In genomic region chr7:19982841-19983835, GRCh38 we compare ENCODE assay signal across 7 cellular contexts.
A peak's percentile ranks its signal among the peaks of the same experiment; 100 is the strongest.
DNase-seq lines count a peak whose midpoint lies in the region; ATAC-seq, FAIRE-seq and TF ChIP-seq lines count a peak whose summit lies in the region.

No MANE protein-coding gene starts in this region.

- no peak overlapping the region for H3K27ac Mint-ChIP-seq in activated naive CD4-positive, alpha-beta T cell treated with anti-CD3 and anti-CD28 coated beads, Interleukin-2, amount 50 U/mL, for 72 hours

- no peak for TF ChIP-seq POLR2A in GM12892 (IDR thresholded peaks at IDR 0.05; ENCODE audit: low read depth, low read length)

- peak; percentile 67 for TF ChIP-seq CTCF in GM12864 (IDR thresholded peaks at IDR 0.05; ENCODE audit: low read depth, low read length, missing control alignments)

- H3K9me3 Mint-ChIP-seq in activated naive CD4-positive, alpha-beta T cell treated with anti-CD3 and anti-CD28 coated beads, Interleukin-2, amount 50 U/mL, for 72 hours: peaks cover 12 to 15% of the 10 kb centered on the region in 2 donors

- no peaks in the 10 kb centered on the region for H3K36me3 Mint-ChIP-seq in activated naive CD4-positive, alpha-beta T cell treated with anti-CD3 and anti-CD28 coated beads, Interleukin-2, amount 50 U/mL, for 72 hours

- DNase-seq in GM12864 (ENCODE audit: low read depth): peak; percentile 18
- DNase-seq in SW480 (ENCODE audit: low spot score): peak; percentile 41
- peak; percentile 78 for DNase-seq in islet precursor cell
- no peak for DNase-seq in GM12892 (ENCODE audit: insufficient read length)
- DNase-seq in activated naive CD4-positive, alpha-beta T cell treated with anti-CD3 and anti-CD28 coated beads, Interleukin-2, amount 50 U/mL, for 72 hours (ENCODE audit: low spot score in 2 of 2): no peak

- no peak for FAIRE-seq in GM12892 (lab: Jason Lieb, UNC)

- no peak overlapping the region for H3K4me3 ChIP-seq in GM12864 (ENCODE audit: low read depth, low read length)

- ATAC-seq in HG02642 (IDR thresholded peaks at IDR 0.05; ENCODE audit: poor library complexity, unreplicated experiment) (peak; percentile 56), HG03565 (IDR thresholded peaks at IDR 0.05; ENCODE audit: unreplicated experiment) (no peak)
- no peak for ATAC-seq in activated naive CD4-positive, alpha-beta T cell treated with anti-CD3 and anti-CD28 coated beads, Interleukin-2, amount 50 U/mL, for 72 hours

Comparison
In these comparisons a context has a peak if more than half of its experiments do, and no peak if none do; other contexts are left out.
1. DNase-seq: peak in GM12864 (single experiment), SW480 (single experiment) and islet precursor cell (single experiment); none in GM12892 (single experiment) and activated naive CD4-positive, alpha-beta T cell treated with anti-CD3 and anti-CD28 coated beads, Interleukin-2, amount 50 U/mL, for 72 hours (0 of 2).